ENCODE assay signal across 23 cellular contexts in the genomic region with DNA sequence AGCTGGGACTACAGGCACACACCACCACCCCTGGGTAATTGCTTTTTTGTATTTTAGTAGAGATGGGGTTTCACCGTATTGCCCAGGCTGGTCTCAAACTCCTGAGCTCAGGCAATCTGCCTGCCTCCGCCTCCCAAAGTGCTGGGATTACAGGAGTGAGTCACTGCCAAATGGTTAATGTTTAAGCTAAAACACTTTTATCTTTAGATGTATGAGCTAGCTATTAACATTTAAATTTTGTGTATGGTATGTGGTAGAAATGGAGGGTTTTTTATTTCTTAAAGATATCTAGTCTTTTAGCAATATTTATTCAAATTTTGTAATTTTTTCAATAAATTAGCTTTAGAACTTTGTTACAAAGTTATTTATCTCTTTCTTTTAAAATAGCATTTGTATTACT.
DNase-seq lines count a peak whose midpoint lies in the region; ATAC-seq, FAIRE-seq and TF ChIP-seq lines count a peak whose summit lies in the region.
"Had no signal": no experiment of that assay in that cellular context is flagged by ENCODE, and none has a peak within 500 bp of the region (broad histone marks: within the 10 kb centered on the region; RNA-seq: fewer than 3 reads in every experiment).

No MANE protein-coding gene starts in this region.

- H3K9me3 ChIP-seq in PC-3 (ENCODE audit: low read length), result no peaks in the 10 kb centered on the region
- no peaks in the 10 kb centered on the region for H3K9me3 ChIP-seq in small intestine (ENCODE audit: control insufficient read depth, low read depth)
- peaks cover 3% of the 10 kb centered on the region; the same call in 1 of the 2 replicates for H3K9me3 ChIP-seq in BE2C
- H3K9me3 ChIP-seq: BLaER1 had no signal

- H3K36me3 ChIP-seq in PC-3 (ENCODE audit: low read depth, low read length) (no peaks in the 10 kb centered on the region), small intestine (ENCODE audit: control insufficient read depth in 2 of 2, insufficient read depth in 2 of 2, low read length in 2 of 2) (no peaks in the 10 kb centered on the region), BE2C (no peaks in the 10 kb centered on the region)
- H3K36me3 ChIP-seq: BLaER1 had no signal

- no peak for FAIRE-seq in small intestine (lab: Jason Lieb, UNC)
- FAIRE-seq: GM12878, HTR-8/SVneo had no signal

- H3K9me2 ChIP-seq in PC-3 (replicated peaks; ENCODE audit: low read length), result no peaks in the 10 kb centered on the region

- TF ChIP-seq CTCF in PC-3 (conservative IDR thresholded peaks at IDR 0.05; ENCODE audit: low read depth, low read length), result no peak
- no peak for TF ChIP-seq CTCF in BE2C (IDR thresholded peaks at IDR 0.05; ENCODE audit: low read depth, low read length)

- no peaks in the 10 kb centered on the region for H3K79me2 ChIP-seq in PC-3 (ENCODE audit: low read length)

- H3K4me2 ChIP-seq in PC-3 (ENCODE audit: low read length), result no peak overlapping the region
- H3K4me2 ChIP-seq: BLaER1, GM23338 had no signal

- peak; percentile 48 for DNase-seq in DMS53 (lab: John Stamatoyannopoulos, UW)
- no peak for DNase-seq in DMS53 treated with DMSO at 0.1 percent for 48 hours (lab: John Stamatoyannopoulos, UW; ENCODE audit: unreplicated experiment)
- peak; percentile 30 for DNase-seq in PC-3
- peak; percentile 55 for DNase-seq in kidney tubule cell (ENCODE audit: low spot score)
- peak; percentile 29 for DNase-seq in small intestine
- no peak for DNase-seq in BE2C
- no peak for DNase-seq in NCI-H2227 treated with DMSO at 0.1 percent for 48 hours (lab: John Stamatoyannopoulos, UW)
- no peak for DNase-seq in AG08395 (ENCODE audit: low spot score)
- DNase-seq: AML-193; CD4-positive, alpha-beta memory T cell; DMS153; DND-41; EL; H7; HFFc6; KBM-7 had no signal

- CTCF ChIA-PET in PC-3 (lab: Charles Lee), result interaction anchor here (0.6 kb wide), 1 partner anchor 504 kb away, joined by 4 read pairs; no protein-coding TSS in a partner anchor

- intact Hi-C loops in PC-3 (cut with micrococcal nuclease), result no loop called here

- no peaks in the 10 kb centered on the region for H3F3A ChIP-seq in PC-3 (ENCODE audit: low read length, unreplicated experiment)

- H3K27me3 ChIP-seq in PC-3 (ENCODE audit: low read length), result no peaks in the 10 kb centered on the region
- H3K27me3 ChIP-seq in small intestine (ENCODE audit: control insufficient read depth in 2 of 2, insufficient read depth in 2 of 2, low read length in 2 of 2), result no peaks in the 10 kb centered on the region
- H3K27me3 ChIP-seq in BE2C, result no peaks in the 10 kb centered on the region
- H3K27me3 ChIP-seq: BLaER1 had no signal

- H3K4me1 ChIP-seq in PC-3 (ENCODE audit: insufficient read depth, low read length) (peaks cover 13% of the 10 kb centered on the region), small intestine (ENCODE audit: control insufficient read depth in 2 of 2, insufficient read depth in 1 of 2, low read depth in 1 of 2, low read length in 1 of 2) (no peaks in the 10 kb centered on the region), BE2C (no peaks in the 10 kb centered on the region)
- H3K4me1 ChIP-seq: BLaER1 had no signal

- H3K4me3 ChIP-seq in PC-3 (ENCODE audit: low read length), result no peak overlapping the region
- no peak overlapping the region for H3K4me3 ChIP-seq in small intestine (ENCODE audit: low read depth in 1 of 2, low read length in 2 of 2)
- H3K4me3 ChIP-seq in BE2C (ENCODE audit: low read depth, low read length), result no peak overlapping the region
- H3K4me3 ChIP-seq: BLaER1, GM12878, GM23338 had no signal

- no peak overlapping the region for H3K9ac ChIP-seq in PC-3 (ENCODE audit: low read length)
- H3K9ac ChIP-seq: BLaER1 had no signal

- ATAC-seq in PC-3, result no peak
- ATAC-seq: GM12878, GM23338, HCT116 had no signal

- WGBS in small intestine, 3 donors, result 21 to 65% (median 49%) methylated on average over 2 of the region's 2 CpGs

- H4K20me1 ChIP-seq in PC-3 (ENCODE audit: low read length), result no peaks in the 10 kb centered on the region
- H4K20me1 ChIP-seq: BLaER1 had no signal

- no peak overlapping the region for H3K27ac ChIP-seq in PC-3 (ENCODE audit: low read length)
- H3K27ac ChIP-seq in small intestine (ENCODE audit: low read depth in 1 of 2, low read length in 1 of 2), result no peak overlapping the region
- H3K27ac ChIP-seq: 22Rv1, BLaER1, HL-60 had no signal

- BruUV-seq in PC-3 (replicated peaks; lab: Mats Ljungman, UMichigan), result no TSS peak

- POLR2A ChIA-PET in PC-3 (lab: Charles Lee; ENCODE audit: unreplicated experiment), result no interaction called here

- no peak overlapping the region for H2AFZ ChIP-seq in PC-3 (ENCODE audit: low read length)

Comparison
In these comparisons a context has a peak if more than half of its experiments do, and no peak if none do; other contexts are left out.
1. DNase-seq: peak in DMS53 (single experiment), PC-3 (single experiment), kidney tubule cell (single experiment) and small intestine (single experiment); none in DMS53 treated with DMSO at 0.1 percent for 48 hours (single experiment), BE2C (single experiment), NCI-H2227 treated with DMSO at 0.1 percent for 48 hours (single experiment) and AG08395 (single experiment).